In the genomic region with DNA sequence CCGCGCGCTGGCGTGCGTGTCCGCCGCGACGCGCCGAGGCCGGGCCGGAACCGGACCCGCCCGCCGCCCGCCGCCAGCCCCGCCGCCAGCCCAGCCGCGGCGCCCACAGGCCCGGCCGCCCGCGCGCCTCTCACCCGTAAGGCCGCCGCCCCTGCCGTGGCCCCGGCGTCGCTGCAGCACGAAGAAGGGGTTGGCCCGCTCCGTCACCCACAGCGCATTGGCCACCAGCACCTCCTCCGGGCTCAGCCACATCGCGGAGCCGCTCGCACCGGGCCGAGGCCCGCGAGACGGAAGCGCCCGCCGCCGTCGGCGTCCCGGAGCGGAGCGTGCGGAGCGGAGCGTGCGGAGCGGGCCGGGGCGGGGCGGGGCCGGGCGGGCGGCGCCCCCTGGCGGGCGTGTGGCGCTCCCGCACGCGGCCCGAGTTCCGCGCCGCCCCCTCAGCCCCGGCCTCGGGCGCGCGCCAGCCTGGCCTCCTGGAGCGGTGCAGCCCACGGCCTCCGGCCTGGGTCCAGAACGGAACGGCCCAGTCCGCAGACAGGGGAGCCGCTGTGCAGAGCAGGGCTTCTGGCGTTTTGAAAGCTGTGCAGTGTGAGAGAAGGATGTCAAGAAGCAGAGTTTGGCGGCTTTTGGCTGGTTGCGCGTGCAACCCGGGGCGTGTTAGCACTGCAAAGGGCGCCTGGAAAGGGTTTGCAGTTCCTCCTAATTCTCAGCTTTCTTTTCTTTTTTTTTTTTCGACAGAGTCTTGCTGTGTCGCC, we compare ENCODE assay signal across 8 cellular contexts. TPM values are rescaled to one million over a fixed set of nuclear protein-coding genes. Genes with fewer than 3 reads are reported as not detected.
DNase-seq lines count a peak whose midpoint lies in the region; ATAC-seq, FAIRE-seq and TF ChIP-seq lines count a peak whose summit lies in the region.

A gene (minus strand): TSS at position 328 of the 755 bp plus-strand sequence. CDS start 76 bp downstream, at position 252.

- no TSS peak for BruUV-seq in Panc1 (replicated peaks; lab: Mats Ljungman, UMichigan)

- in situ Hi-C loops in Panc1 (cut with HindIII; ENCODE audit: low pct_unique_long_range_greater_than_20kb, low sequenced_read_pairs) = no loop called here

- H3K4me2 ChIP-seq in fibroblast of lung (ENCODE audit: extremely low read depth, insufficient read depth, low read length) = peak within 1 kb of the TSS; percentile 94

- H3K27ac Mint-ChIP-seq in CD4-positive, alpha-beta T cell = peak within 1 kb of the TSS; percentile 82
- peak within 1 kb of the TSS; percentile 58 to 91 (median 86) for H3K27ac Mint-ChIP-seq in naive thymus-derived CD8-positive, alpha-beta T cell
- H3K27ac Mint-ChIP-seq in stimulated activated naive B cell treated with anti-CD40 and anti-IgM and Interleukin-4, amounts not matched to agents 10 μg/mL and 1 μg/mL and 100 μg/mL, for 72 hours = peak within 1 kb of the TSS; percentile 93

- H3K36me3 Mint-ChIP-seq in CD4-positive, alpha-beta T cell (ENCODE audit: low read depth) = peaks cover 21% of the 10 kb centered on the region
- H3K36me3 Mint-ChIP-seq in naive thymus-derived CD8-positive, alpha-beta T cell = peaks cover 0 to 19% (median 0%) of the 10 kb centered on the region in 3 donors
- peaks cover 8 to 10% of the 10 kb centered on the region in 2 donors for H3K36me3 Mint-ChIP-seq in stimulated activated naive B cell treated with anti-CD40 and anti-IgM and Interleukin-4, amounts not matched to agents 10 μg/mL and 1 μg/mL and 100 μg/mL, for 72 hours

- H3K27me3 Mint-ChIP-seq in CD4-positive, alpha-beta T cell = no peaks in the 10 kb centered on the region
- no peaks in the 10 kb centered on the region for H3K27me3 Mint-ChIP-seq in naive thymus-derived CD8-positive, alpha-beta T cell
- H3K27me3 Mint-ChIP-seq in stimulated activated naive B cell treated with anti-CD40 and anti-IgM and Interleukin-4, amounts not matched to agents 10 μg/mL and 1 μg/mL and 100 μg/mL, for 72 hours = no peaks in the 10 kb centered on the region

- peak; percentile 90 for ATAC-seq in CD4-positive, alpha-beta T cell (ENCODE audit: poor library complexity)
- ATAC-seq in HG03442 (IDR thresholded peaks at IDR 0.05; ENCODE audit: unreplicated experiment) (peak; percentile 80), Panc1 (peak; percentile 95)
- peak; percentile 91 to 95 for ATAC-seq in naive thymus-derived CD8-positive, alpha-beta T cell
- peak; percentile 93 to 94 for ATAC-seq in stimulated activated naive B cell treated with anti-CD40 and anti-IgM and Interleukin-4, amounts not matched to agents 10 μg/mL and 1 μg/mL and 100 μg/mL, for 72 hours (replicated peaks)

- peak within 1 kb of the TSS; percentile 74 for H3K9ac ChIP-seq in fibroblast of lung (ENCODE audit: insufficient read depth, low read length)

- peak within 1 kb of the TSS; percentile 71 to 81 for H3K4me3 ChIP-seq in Panc1 (ENCODE audit: low read depth in 2 of 2, low read length in 2 of 2)
- peak within 1 kb of the TSS; percentile 76 to 93 (median 80) for H3K4me3 ChIP-seq in fibroblast of lung (replicated peaks in 1 of 4; ENCODE audit: control extremely low read depth in 1 of 4, insufficient read depth in 1 of 4, low read depth in 3 of 4, low read length in 4 of 4)

- no peaks in the 10 kb centered on the region for H3K9me3 Mint-ChIP-seq in CD4-positive, alpha-beta T cell
- no peaks in the 10 kb centered on the region for H3K9me3 Mint-ChIP-seq in naive thymus-derived CD8-positive, alpha-beta T cell
- H3K9me3 Mint-ChIP-seq in stimulated activated naive B cell treated with anti-CD40 and anti-IgM and Interleukin-4, amounts not matched to agents 10 μg/mL and 1 μg/mL and 100 μg/mL, for 72 hours = no peaks in the 10 kb centered on the region

- TF ChIP-seq CTCF in CD4-positive, alpha-beta T cell (IDR thresholded peaks at IDR 0.05) = peak; percentile 17
- TF ChIP-seq CTCF in Panc1 (IDR thresholded peaks at IDR 0.05) = peak; percentile 96
- peak in 1 of 2 donors; percentile 3 for TF ChIP-seq CTCF in fibroblast of lung (conservative IDR thresholded peaks at IDR 0.05 in 1 of 2, IDR thresholded peaks at IDR 0.05 in 1 of 2; ENCODE audit: low read depth in 1 of 2, low read length in 2 of 2)

- peak within 1 kb of the TSS; percentile 93 for H2AFZ ChIP-seq in fibroblast of lung (ENCODE audit: low read length)

- POLR2A ChIA-PET in CD4-positive, alpha-beta T cell (lab: Charles Lee) = interaction anchor here (0.7 to 1.4 kb wide), 3 partner anchors 85 to 227 kb away, joined by 3 to 10 read pairs (median 3); a partner anchor contains a TSS
- POLR2A ChIA-PET in Panc1 (lab: Charles Lee) = no interaction called here
- POLR2A ChIA-PET in naive thymus-derived CD8-positive, alpha-beta T cell (lab: Charles Lee) = interaction anchor here (0.8 to 1.3 kb wide), 6 partner anchors 47 to 106 kb away, joined by 3 to 6 read pairs (median 3); a partner anchor contains a TSS

- H3K79me2 ChIP-seq in fibroblast of lung (ENCODE audit: control insufficient read depth, insufficient read depth, low read length) = peaks cover 31% of the 10 kb centered on the region

- H3K36me3 ChIP-seq in Panc1 (ENCODE audit: control insufficient read depth, insufficient read depth, low read length) (peaks cover 3% of the 10 kb centered on the region), fibroblast of lung (ENCODE audit: control insufficient read depth, insufficient read depth, low read length) (peaks cover 11% of the 10 kb centered on the region)

- FAIRE-seq in GM19239 (lab: Jason Lieb, UNC) = peak; percentile 81

- intact Hi-C loops in CD4-positive, alpha-beta T cell (cut with DNase I, micrococcal nuclease) = loop anchor here (1.0 to 10.0 kb wide), 9 partner anchors 49 to 590 kb away; a partner anchor contains a TSS
- intact Hi-C loops in Panc1 (cut with micrococcal nuclease; ENCODE audit: unreplicated experiment) = no loop called here

- no peaks in the 10 kb centered on the region for H3K27me3 ChIP-seq in CD4-positive, alpha-beta T cell (ENCODE audit: control insufficient read depth, insufficient read depth, low read length)
- no peaks in the 10 kb centered on the region for H3K27me3 ChIP-seq in Panc1 (ENCODE audit: control insufficient read depth, insufficient read depth, low read length)
- no peaks in the 10 kb centered on the region for H3K27me3 ChIP-seq in fibroblast of lung (ENCODE audit: control insufficient read depth, insufficient read depth, low read length)

- H4K20me1 ChIP-seq in fibroblast of lung (ENCODE audit: control insufficient read depth, extremely low read depth, insufficient read depth, low read length) = no peaks in the 10 kb centered on the region

- H3K9me3 ChIP-seq in CD4-positive, alpha-beta T cell (ENCODE audit: control insufficient read depth, low read length) = no peaks in the 10 kb centered on the region
- H3K9me3 ChIP-seq in Panc1 (ENCODE audit: control insufficient read depth, insufficient read depth, low read depth, low read length) = no peaks in the 10 kb centered on the region
- no peaks in the 10 kb centered on the region for H3K9me3 ChIP-seq in fibroblast of lung (ENCODE audit: control insufficient read depth, insufficient read depth, low read depth, low read length)

- no peak within 1 kb of the TSS for H3K27ac ChIP-seq in CD4-positive, alpha-beta T cell (ENCODE audit: low read depth, low read length)
- H3K27ac ChIP-seq in Panc1 (ENCODE audit: low read length) = peak within 1 kb of the TSS; percentile 82
- H3K27ac ChIP-seq in fibroblast of lung (ENCODE audit: insufficient read depth, low read length) = peak within 1 kb of the TSS; percentile 51

- peak; percentile 45 to 77 (median 62) for DNase-seq in CD4-positive, alpha-beta T cell
- DNase-seq in GM19239 (ENCODE audit: insufficient read length, low spot score) = peak; percentile 89
- DNase-seq in Panc1 (ENCODE audit: low read depth, low spot score) = no peak
- peak; percentile 35 to 60 for DNase-seq in activated T-helper 1 cell treated with anti-CD3 and anti-CD28 coated beads, Interleukin-2, amount 50 U/mL, for 16 hours (ENCODE audit: low read depth in 1 of 2, low spot score in 1 of 2)
- peak; percentile 43 to 59 for DNase-seq in fibroblast of lung (ENCODE audit: low read depth in 2 of 2)
- peak; percentile 52 to 86 (median 73) for DNase-seq in naive thymus-derived CD8-positive, alpha-beta T cell
- DNase-seq in stimulated activated naive B cell treated with anti-CD40 and anti-IgM and Interleukin-4, amounts not matched to agents 10 μg/mL and 1 μg/mL and 100 μg/mL, for 72 hours = peak; percentile 57

- peaks cover 23% of the 10 kb centered on the region for H3K4me1 Mint-ChIP-seq in CD4-positive, alpha-beta T cell (ENCODE audit: low read depth)
- peaks cover 7 to 34% (median 28%) of the 10 kb centered on the region in 4 donors for H3K4me1 Mint-ChIP-seq in naive thymus-derived CD8-positive, alpha-beta T cell
- peaks cover 8 to 28% of the 10 kb centered on the region in 2 donors for H3K4me1 Mint-ChIP-seq in stimulated activated naive B cell treated with anti-CD40 and anti-IgM and Interleukin-4, amounts not matched to agents 10 μg/mL and 1 μg/mL and 100 μg/mL, for 72 hours

- peaks cover 7% of the 10 kb centered on the region; the same call in 1 of the 2 replicates for H3K4me1 ChIP-seq in Panc1 (ENCODE audit: control insufficient read depth, insufficient read depth, low read length)
- H3K4me1 ChIP-seq in fibroblast of lung (ENCODE audit: control insufficient read depth, extremely low read depth, insufficient read depth, low read length) = peaks cover 5% of the 10 kb centered on the region

- H3K4me3 Mint-ChIP-seq in CD4-positive, alpha-beta T cell = peak within 1 kb of the TSS; percentile 95
- peak within 1 kb of the TSS; percentile 82 to 95 (median 89) for H3K4me3 Mint-ChIP-seq in naive thymus-derived CD8-positive, alpha-beta T cell
- H3K4me3 Mint-ChIP-seq in stimulated activated naive B cell treated with anti-CD40 and anti-IgM and Interleukin-4, amounts not matched to agents 10 μg/mL and 1 μg/mL and 100 μg/mL, for 72 hours = peak within 1 kb of the TSS; percentile 96

- CTCF ChIA-PET in CD4-positive, alpha-beta T cell (lab: Charles Lee) = interaction anchor here (0.6 to 5.9 kb wide), 2 partner anchors 106 to 226 kb away, joined by 3 to 27 read pairs; no protein-coding TSS in a partner anchor
- CTCF ChIA-PET in Panc1 (lab: Charles Lee) = no interaction called here

RNA-seq across cellular contexts. Expression of the gene that starts here (rescaled TPM):
- total RNA-seq in CD4-positive, alpha-beta T cell = 10 to 100 TPM; 67.5 to 71.8 TPM
- total RNA-seq in Panc1 (2021; ENCODE audit: unreplicated experiment) (131 TPM), fibroblast of lung (47.0 and 48.7 TPM in 2 replicates)
- 192 TPM for polyA plus RNA-seq in Panc1 (2012; ENCODE audit: insufficient read length)
- 50.4 and 52.7 TPM in 2 replicates for polyA plus RNA-seq in fibroblast of lung
- polyA plus RNA-seq in fibroblast of lung (2012) = 67.0 and 67.2 TPM in 2 replicates
- 114 and 128 TPM in 2 replicates for polyA minus RNA-seq in fibroblast of lung (ENCODE audit: low replicate concordance)
- total RNA-seq in naive thymus-derived CD8-positive, alpha-beta T cell = 10 to 100 TPM; 88.1 to 89.2 TPM
- polyA plus RNA-seq in naive thymus-derived CD8-positive, alpha-beta T cell = 10 to 100 TPM; 11.0 to 40.6 (median 20.8) TPM
